In the genomic region with DNA sequence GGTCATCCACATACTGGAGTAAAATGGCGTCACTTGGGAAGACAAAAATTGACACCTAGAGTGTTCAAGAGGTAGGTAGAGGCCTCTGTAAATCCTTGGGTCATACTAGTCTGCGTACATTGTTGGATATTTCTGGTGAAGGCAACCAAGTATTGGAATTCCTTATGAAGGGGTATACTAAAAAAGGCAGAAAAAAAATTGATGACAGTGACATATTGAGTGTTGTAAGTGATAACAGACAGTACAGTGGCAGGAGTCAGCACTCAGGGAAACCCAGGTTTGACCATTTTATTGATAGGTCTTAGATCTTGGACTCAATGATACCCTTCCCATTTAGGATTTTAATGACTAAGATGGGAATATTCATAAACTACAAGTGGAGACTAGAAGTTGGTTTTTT, we compare ENCODE assay signal across 11 cellular contexts.
"Had no signal": no experiment of that assay in that cellular context is flagged by ENCODE, and none has a peak within 500 bp of the region (broad histone marks: within the 10 kb centered on the region; RNA-seq: fewer than 3 reads in every experiment).

No MANE protein-coding gene starts in this region.

- H3K4me2 ChIP-seq: GM23338 had no signal

- H3K4me1 ChIP-seq: HAP-1 had no signal

- H3K9ac ChIP-seq: GM23248 had no signal

- H3K27ac ChIP-seq: GM23248 had no signal

- FAIRE-seq: H1, H54 had no signal

- DNase-seq: GM23248, GOT3, H7, H9, HCEC 1CT, HFFc6 had no signal

- ATAC-seq: GM23338, HCT116 had no signal

- H3K36me3 ChIP-seq: HAP-1 had no signal

- H3K4me3 ChIP-seq: GM23248, GM23338, HAP-1 had no signal

- H2AFZ ChIP-seq: GM23248, GM23338 had no signal

- H3K9me3 ChIP-seq: HAP-1 had no signal
